Comparison of ENCODE assay signal across 9 cellular contexts in genomic region chr1:158117854-158118691, GRCh38.
A peak's percentile ranks its signal among the peaks of the same experiment; 100 is the strongest.
DNase-seq lines count a peak whose midpoint lies in the region; ATAC-seq, FAIRE-seq and TF ChIP-seq lines count a peak whose summit lies in the region.
"Had no signal": no experiment of that assay in that cellular context is flagged by ENCODE, and none has a peak within 500 bp of the region (broad histone marks: within the 10 kb centered on the region; RNA-seq: fewer than 3 reads in every experiment).

No MANE protein-coding gene starts in this region.

- H3K9me3 Mint-ChIP-seq in GM23338 (peaks cover 3% of the 10 kb centered on the region; the same call in 2 of the 3 replicates), astrocyte (ENCODE audit: unreplicated experiment) (no peaks in the 10 kb centered on the region)

- no peak overlapping the region for H3K4me3 Mint-ChIP-seq in GM23338
- no peak overlapping the region for H3K4me3 Mint-ChIP-seq in astrocyte (ENCODE audit: unreplicated experiment)

- peaks cover 30% of the 10 kb centered on the region for H3K4me1 ChIP-seq in GM23338 (ENCODE audit: insufficient read depth)
- H3K4me1 ChIP-seq in SJSA1 (replicated peaks), result peaks cover 7% of the 10 kb centered on the region
- no peaks in the 10 kb centered on the region for H3K4me1 ChIP-seq in astrocyte (ENCODE audit: insufficient read depth, low read length)
- peaks cover 27% of the 10 kb centered on the region for H3K4me1 ChIP-seq in iPS-18a (ENCODE audit: control insufficient read depth, low read depth, low read length)
- H3K4me1 ChIP-seq: HAP-1 had no signal

- H3F3A ChIP-seq in GM23338 (replicated peaks; ENCODE audit: low read depth), result peaks cover 7% of the 10 kb centered on the region

- H3K79me2 ChIP-seq in GM23338 (replicated peaks; ENCODE audit: insufficient read depth), result no peaks in the 10 kb centered on the region
- no peaks in the 10 kb centered on the region for H3K79me2 ChIP-seq in astrocyte (ENCODE audit: insufficient read depth, low read length)

- H4K20me1 ChIP-seq in GM23338 (replicated peaks; ENCODE audit: insufficient read depth), result no peaks in the 10 kb centered on the region
- no peaks in the 10 kb centered on the region for H4K20me1 ChIP-seq in astrocyte (ENCODE audit: insufficient read depth, low read length)

- H3K4me1 Mint-ChIP-seq in GM23338 (peaks cover 43% of the 10 kb centered on the region), astrocyte (ENCODE audit: low read depth, unreplicated experiment) (peaks cover 5% of the 10 kb centered on the region)

- H3K36me3 Mint-ChIP-seq in GM23338 (ENCODE audit: low read depth) (peaks cover 3% of the 10 kb centered on the region; the same call in 2 of the 3 replicates), astrocyte (ENCODE audit: low read depth, unreplicated experiment) (no peaks in the 10 kb centered on the region)

- TF ChIP-seq CTCF in AG04450 (IDR thresholded peaks at IDR 0.05; ENCODE audit: low read depth, low read length), result peak; percentile 80
- TF ChIP-seq CTCF in GM23338 (conservative IDR thresholded peaks at IDR 0.05; ENCODE audit: low read depth in 2 of 2), result peak; percentile 85 to 86
- TF ChIP-seq CTCF in astrocyte (IDR thresholded peaks at IDR 0.05; ENCODE audit: insufficient read depth, low read depth, low read length), result peak; percentile 43

- peaks cover 29% of the 10 kb centered on the region for H3K27me3 Mint-ChIP-seq in GM23338 (ENCODE audit: insufficient read depth, low read depth, poor library complexity)
- peaks cover 22% of the 10 kb centered on the region for H3K27me3 Mint-ChIP-seq in astrocyte (ENCODE audit: low read depth, unreplicated experiment)

- H3K27me3 ChIP-seq in AG04450 (ENCODE audit: control insufficient read depth, insufficient read depth, low read length) (peaks cover 20% of the 10 kb centered on the region), GM23338 (ENCODE audit: insufficient read depth) (peaks cover 10% of the 10 kb centered on the region), SJSA1 (replicated peaks) (peaks cover 14% of the 10 kb centered on the region), astrocyte (ENCODE audit: insufficient read depth, low read length) (peaks cover 16% of the 10 kb centered on the region), iPS-18a (ENCODE audit: control insufficient read depth, insufficient read depth, low read length) (peaks cover 27% of the 10 kb centered on the region)

- CTCF ChIA-PET in AG04450 (lab: Charles Lee), result interaction anchor here (0.5 to 23.1 kb wide), 33 partner anchors 10 to 958 kb away, joined by 3 to 1031 read pairs (median 4); partner anchors contain the start of gene KIRREL1

- H3K4me2 ChIP-seq in GM23338 (peak overlapping the region; percentile 76), astrocyte (ENCODE audit: low read length) (peak overlapping the region; percentile 76)

- no peak for FAIRE-seq in astrocyte (lab: Jason Lieb, UNC)

- H3K4me3 ChIP-seq in AG04450 (ENCODE audit: low read depth, low read length) (peak overlapping the region; percentile 36), GM23338 (peak overlapping the region; percentile 38), SJSA1 (no peak overlapping the region), astrocyte (ENCODE audit: insufficient read depth, low read depth, low read length) (no peak overlapping the region), iPS-18a (ENCODE audit: low read length) (peak overlapping the region; percentile 4)
- H3K4me3 ChIP-seq: HAP-1 had no signal

- POLR2A ChIA-PET in AG04450 (lab: Yijun Ruan, JAX), result interaction anchor here (0.5 to 0.9 kb wide), 3 partner anchors 32 to 149 kb away, joined by 3 to 4 read pairs (median 3); no protein-coding TSS in a partner anchor

- H3K9me3 ChIP-seq in AG04450 (ENCODE audit: control insufficient read depth, insufficient read depth, low read length) (no peaks in the 10 kb centered on the region), SJSA1 (replicated peaks) (no peaks in the 10 kb centered on the region), astrocyte (ENCODE audit: insufficient read depth, low read depth, low read length) (no peaks in the 10 kb centered on the region), iPS-18a (ENCODE audit: control insufficient read depth, low read depth, low read length) (no peaks in the 10 kb centered on the region)
- H3K9me3 ChIP-seq: HAP-1 had no signal

- H3K27ac ChIP-seq in AG04450 (ENCODE audit: low read depth, low read length) (no peak overlapping the region), GM23338 (ENCODE audit: low read depth) (peak overlapping the region; percentile 66; the same call in 1 of the 2 replicates), SJSA1 (no peak overlapping the region), astrocyte (ENCODE audit: low read depth, low read length) (no peak overlapping the region), iPS-18a (ENCODE audit: low read length) (no peak overlapping the region)

- no peak overlapping the region for H3K27ac Mint-ChIP-seq in GM23338
- H3K27ac Mint-ChIP-seq in astrocyte (ENCODE audit: unreplicated experiment), result no peak overlapping the region

- H3K36me3 ChIP-seq in GM23338 (ENCODE audit: insufficient read depth) (no peaks in the 10 kb centered on the region), SJSA1 (no peaks in the 10 kb centered on the region), astrocyte (ENCODE audit: insufficient read depth, low read length) (no peaks in the 10 kb centered on the region), iPS-18a (ENCODE audit: control insufficient read depth, low read depth, low read length) (no peaks in the 10 kb centered on the region)
- H3K36me3 ChIP-seq: HAP-1 had no signal

- H3K9ac ChIP-seq in astrocyte (ENCODE audit: low read length), result no peak overlapping the region
- no peak overlapping the region for H3K9ac ChIP-seq in iPS-18a (ENCODE audit: low read length)

- DNase-seq in AG04450 (ENCODE audit: low read depth, low spot score), result no peak
- DNase-seq in GM23338 (ENCODE audit: low spot score), result peak; percentile 93
- peak; percentile 29 to 65 for DNase-seq in SJSA1 (ENCODE audit: low read depth in 1 of 2, low spot score in 2 of 2)
- no peak for DNase-seq in astrocyte (ENCODE audit: low read depth)
- peak; percentile 57 for DNase-seq in stimulated activated CD4-positive, alpha-beta T cell treated with anti-CD3 and anti-CD28 coated beads, Interleukin-15, amount 100 ng/mL, for 24 hours

- ATAC-seq in GM23338, result peak; percentile 72
- no peak for ATAC-seq in GM21390 (IDR thresholded peaks at IDR 0.05; ENCODE audit: unreplicated experiment)
- no peak for ATAC-seq in GM19023 (IDR thresholded peaks at IDR 0.05; ENCODE audit: unreplicated experiment)

- H3K9me2 ChIP-seq in GM23338 (ENCODE audit: insufficient read depth), result no peaks in the 10 kb centered on the region

- peak overlapping the region; percentile 96 for H2AFZ ChIP-seq in GM23338
- peak overlapping the region; percentile 23 for H2AFZ ChIP-seq in astrocyte (ENCODE audit: low read depth, low read length)

TF ChIP-seq in GM23338, 12 proteins besides CTCF, POLR2A, EP300 and RAD21 (continues in another document):
- TF ChIP-seq CREB1 (CRISPR knock-in tag; IDR thresholded peaks at IDR 0.05; ENCODE audit: low read depth), result 0 out of 2 replicates have a peak, but pooled peaks have one; percentile 23

Comparison
In these comparisons a context has a peak if more than half of its experiments do, and no peak if none do; other contexts are left out.
1. DNase-seq: peak in GM23338 (single experiment), SJSA1 (2 of 2) and stimulated activated CD4-positive, alpha-beta T cell treated with anti-CD3 and anti-CD28 coated beads, Interleukin-15, amount 100 ng/mL, for 24 hours (single experiment); none in AG04450 (single experiment) and astrocyte (single experiment).
2. H3K4me3 ChIP-seq: peak in AG04450 (single experiment), GM23338 (single experiment) and iPS-18a (single experiment); none in SJSA1 (single experiment) and astrocyte (single experiment).
3. Peak in every context shown above with its lines, with median percentiles within 50 percentile points of each other: CTCF ChIP-seq.